ENCODE assay signal across 8 cellular contexts in the genomic region with DNA sequence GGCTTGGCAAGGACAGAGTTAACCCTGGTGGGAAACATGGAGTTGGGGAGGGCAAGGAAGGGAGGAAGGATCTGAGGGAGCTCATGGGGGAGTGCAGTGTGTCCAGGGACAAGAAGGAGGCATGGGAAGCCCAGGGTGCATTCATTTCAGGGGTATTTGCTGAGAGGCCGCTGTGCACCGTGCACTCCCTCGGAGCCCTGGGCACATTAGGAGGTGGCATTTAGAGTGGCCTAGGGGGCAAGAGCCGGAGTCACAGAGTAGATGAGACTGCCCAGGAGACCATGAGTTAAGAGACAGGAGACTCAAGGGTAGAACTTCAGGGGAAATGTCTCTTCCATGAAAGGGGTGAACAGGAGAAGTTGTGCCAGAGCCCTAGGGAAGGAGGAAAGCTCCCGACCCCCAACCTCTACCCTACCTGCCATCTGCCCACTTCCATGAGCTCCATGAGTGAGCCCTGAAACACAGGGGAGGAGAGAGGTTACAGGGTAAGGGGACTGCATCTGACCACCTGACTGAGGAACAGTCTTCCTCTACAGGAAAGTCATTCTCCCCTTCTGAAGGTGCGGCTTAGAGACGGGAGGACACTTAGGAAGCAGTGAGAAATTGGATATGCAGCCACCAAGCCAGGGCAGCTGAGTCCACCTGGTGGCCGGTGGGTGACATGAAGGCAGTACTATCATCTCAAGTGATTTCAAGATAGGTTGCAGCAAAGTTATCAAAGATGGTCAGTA. TPM values are rescaled to one million over a fixed set of nuclear protein-coding genes. Genes with fewer than 3 reads are reported as not detected.
DNase-seq lines count a peak whose midpoint lies in the region; ATAC-seq and TF ChIP-seq lines count a peak whose summit lies in the region.

No MANE protein-coding gene starts in this region.

- TF ChIP-seq POLR2A in gastrocnemius medialis (IDR thresholded peaks at IDR 0.05) = no peak

- H3K9me3 ChIP-seq in MG63 = no peaks in the 10 kb centered on the region
- H3K9me3 ChIP-seq in RWPE2 (ENCODE audit: severe bottlenecking) = no peaks in the 10 kb centered on the region
- H3K9me3 ChIP-seq in gastrocnemius medialis = no peaks in the 10 kb centered on the region

- no peaks in the 10 kb centered on the region for H3K27me3 ChIP-seq in MG63
- no peaks in the 10 kb centered on the region for H3K27me3 ChIP-seq in RWPE2 (ENCODE audit: insufficient read depth, poor library complexity, severe bottlenecking)
- H3K27me3 ChIP-seq in gastrocnemius medialis = no peaks in the 10 kb centered on the region

- intact Hi-C loops in gastrocnemius medialis (cut with DNase I; ENCODE audit: low total_unique reads) = loop anchor here (1.0 to 2.0 kb wide), 3 partner anchors 458 to 674 kb away; partner anchors contain the start of gene ACKR3

- ATAC-seq in RWPE2 (ENCODE audit: low read depth) (peak; percentile 77), gastrocnemius medialis (peak; percentile 69 to 88), GM18909 (IDR thresholded peaks at IDR 0.05; ENCODE audit: poor library complexity, unreplicated experiment) (no peak), HG03378 (IDR thresholded peaks at IDR 0.05; ENCODE audit: unreplicated experiment) (no peak)

- no peaks in the 10 kb centered on the region for H3K36me3 ChIP-seq in MG63
- no peaks in the 10 kb centered on the region for H3K36me3 ChIP-seq in RWPE2 (ENCODE audit: low read depth)
- H3K36me3 ChIP-seq in gastrocnemius medialis = no peaks in the 10 kb centered on the region

- peak; percentile 77 for DNase-seq in G401 (ENCODE audit: low spot score)
- peak; percentile 49 for DNase-seq in MG63
- DNase-seq in RWPE2 (ENCODE audit: low spot score) = no peak
- DNase-seq in astrocyte of the hippocampus (ENCODE audit: low read depth, low spot score) = peak; percentile 85
- peak; percentile 44 for DNase-seq in hepatic stellate cell (ENCODE audit: low spot score)
- peak; percentile 54 to 73 for DNase-seq in gastrocnemius medialis

- H3K27ac ChIP-seq in RWPE2 (ENCODE audit: poor library complexity, severe bottlenecking) (no peak overlapping the region), gastrocnemius medialis (no peak overlapping the region)

- in situ Hi-C loops in G401 (cut with HindIII; ENCODE audit: low sequenced_read_pairs) (no loop called here), gastrocnemius medialis (cut with MboI; ENCODE audit: low sequenced_read_pairs in 4 of 4) (loop anchor here (10.0 kb wide), 2 partner anchors 512 to 672 kb away; no protein-coding TSS in a partner anchor)

- TF ChIP-seq CTCF in RWPE2 (IDR thresholded peaks at IDR 0.05; ENCODE audit: poor library complexity, severe bottlenecking) (peak; percentile 84), gastrocnemius medialis (IDR thresholded peaks at IDR 0.05 in 4 of 5, conservative IDR thresholded peaks at IDR 0.05 in 1 of 5) (peak; percentile 81 to 91 (median 83))

- H3K4me3 ChIP-seq in MG63 (no peak overlapping the region), RWPE2 (ENCODE audit: severe bottlenecking) (no peak overlapping the region), gastrocnemius medialis (no peak overlapping the region)

- H3K4me1 ChIP-seq in RWPE2 (ENCODE audit: insufficient read depth, poor library complexity, severe bottlenecking) = peaks cover 10% of the 10 kb centered on the region
- H3K4me1 ChIP-seq in gastrocnemius medialis = no peaks in the 10 kb centered on the region

RNA-seq across cellular contexts. Expression of gene COPS8, which starts 58.5 kb away (rescaled TPM):
- total RNA-seq in G401 (2014; rRNA removed; shearing (Covaris generic)) = 151 and 175 TPM in 2 replicates
- 99.7 and 111 TPM in 2 replicates for total RNA-seq in MG63 (2014; rRNA removed; shearing (Covaris generic); ENCODE audit: low replicate concordance)
- total RNA-seq in gastrocnemius medialis = 100 to 1,000 TPM; 353 to 709 (median 642) TPM

Comparison
In these comparisons a context has a peak if more than half of its experiments do, and no peak if none do; other contexts are left out.
1. ATAC-seq: peak in RWPE2 (single experiment) and gastrocnemius medialis (2 of 2); none in GM18909 (single experiment) and HG03378 (single experiment).